Comparison of ENCODE assay signal across 8 cellular contexts in the genomic region with DNA sequence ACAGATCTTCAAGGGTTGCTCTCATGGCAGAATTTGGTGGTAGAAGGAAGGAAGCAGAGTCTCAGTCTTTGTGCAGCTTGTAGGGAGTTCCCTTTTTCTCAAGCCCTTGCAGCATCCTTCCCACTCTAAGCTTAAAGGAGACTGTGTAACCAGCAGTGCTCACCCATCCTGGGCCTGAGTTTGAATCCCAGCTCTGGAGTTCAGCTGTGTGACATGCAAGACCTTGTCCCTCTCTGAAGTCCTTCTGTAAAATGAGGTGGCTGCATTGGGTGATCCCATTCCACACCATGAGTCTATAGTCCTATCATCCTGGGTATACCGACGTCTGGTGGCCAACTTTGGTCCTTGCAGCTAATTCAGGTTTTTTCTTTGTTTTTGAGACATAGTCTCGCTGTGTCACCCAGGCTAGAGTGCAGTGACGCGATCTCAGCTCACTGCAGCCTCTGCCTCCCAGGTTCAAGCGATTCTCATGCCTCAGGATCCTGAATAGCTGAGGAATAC. TPM values are rescaled to one million over a fixed set of nuclear protein-coding genes. Genes with fewer than 3 reads are reported as not detected.
DNase-seq lines count a peak whose midpoint lies in the region; ATAC-seq and TF ChIP-seq lines count a peak whose summit lies in the region.

No MANE protein-coding gene starts in this region.

- H3K4me3 ChIP-seq in astrocyte of the cerebellum (ENCODE audit: low read depth, low read length) (no peak overlapping the region), right lobe of liver (no peak overlapping the region)

- DNase-seq in SHP77 (lab: John Stamatoyannopoulos, UW), result peak; percentile 18 to 24
- no peak for DNase-seq in SHP77 treated with DMSO at 0.1 percent for 48 hours (lab: John Stamatoyannopoulos, UW)
- DNase-seq in NCI-H460 (ENCODE audit: extremely low read depth, low read depth), result peak; percentile 30
- no peak for DNase-seq in astrocyte of the cerebellum (ENCODE audit: low read depth)
- DNase-seq in right lobe of liver, result no peak
- no peak for DNase-seq in NCI-H1417 (lab: John Stamatoyannopoulos, UW)
- no peak for DNase-seq in NCI-H2029 (lab: John Stamatoyannopoulos, UW)

- ATAC-seq in right lobe of liver (peak; percentile 80 to 93 (median 86)), HG03565 (IDR thresholded peaks at IDR 0.05; ENCODE audit: unreplicated experiment) (no peak)

- no peaks in the 10 kb centered on the region for H3K27me3 ChIP-seq in right lobe of liver

- in situ Hi-C loops in astrocyte of the cerebellum (cut with HindIII; ENCODE audit: low sequenced_read_pairs), result no loop called here

- no peaks in the 10 kb centered on the region for H3K36me3 ChIP-seq in right lobe of liver

- H3K4me1 ChIP-seq in right lobe of liver, result no peaks in the 10 kb centered on the region

- TF ChIP-seq POLR2A in right lobe of liver (IDR thresholded peaks at IDR 0.05), result no peak

- 9% methylated on average over 6 of the region's 6 CpGs for WGBS in right lobe of liver (ENCODE audit: insufficient coverage, low coverage, low lambda C conversion rate, missing lambda C conversion rate)

- TF ChIP-seq CTCF in astrocyte of the cerebellum (IDR thresholded peaks at IDR 0.05; ENCODE audit: low read depth, low read length, missing control alignments) (peak; percentile 24), right lobe of liver (IDR thresholded peaks at IDR 0.05) (peak; percentile 51 to 66 (median 56))

- no peaks in the 10 kb centered on the region for H3K9me3 ChIP-seq in right lobe of liver

- intact Hi-C loops in right lobe of liver (cut with DNase I), result loop anchor here in 1 of 2 donors (5.0 kb wide), 1 partner anchor 70 kb away; no protein-coding TSS in a partner anchor

- no peak overlapping the region for H3K27ac ChIP-seq in right lobe of liver

RNA-seq across cellular contexts. Expression of a gene that starts 9.8 kb away (rescaled TPM):
- not detected in 2 replicates for total RNA-seq in NCI-H460 (2014; rRNA removed; shearing (Covaris generic))
- polyA plus RNA-seq in NCI-H460 (2014; cell fraction: nucleus; rRNA removed), result not detected in 2 replicates
- total RNA-seq in right lobe of liver, result 10 to 100 TPM in 2 of 6 experiments, 1 to 10 TPM in 4; 2.0 to 12.4 (median 5.6) TPM

RNA-seq across cellular contexts. Expression of a gene that starts 17.3 kb away (rescaled TPM):
- total RNA-seq in NCI-H460 (2014; rRNA removed; shearing (Covaris generic)), result not detected in 2 replicates
- not detected in 2 replicates for polyA plus RNA-seq in NCI-H460 (2014; cell fraction: nucleus; rRNA removed)
- total RNA-seq in right lobe of liver, result not detected

RNA-seq across cellular contexts. Expression of a gene that starts 19.9 kb away (rescaled TPM):
- total RNA-seq in NCI-H460 (2014; rRNA removed; shearing (Covaris generic)), result not detected in 2 replicates
- polyA plus RNA-seq in NCI-H460 (2014; cell fraction: nucleus; rRNA removed), result not detected in 2 replicates
- not detected for total RNA-seq in right lobe of liver

RNA-seq across cellular contexts. Expression of a gene that starts 35.2 kb away (rescaled TPM):
- not detected in 2 replicates for total RNA-seq in NCI-H460 (2014; rRNA removed; shearing (Covaris generic))
- not detected in 2 replicates for polyA plus RNA-seq in NCI-H460 (2014; cell fraction: nucleus; rRNA removed)
- total RNA-seq in right lobe of liver, result 1 to 10 TPM; 1.7 to 7.7 (median 4.1) TPM

RNA-seq across cellular contexts. Expression of a gene that starts 38.9 kb away (rescaled TPM):
- 0.27 and 1.2 TPM in 2 replicates for total RNA-seq in NCI-H460 (2014; rRNA removed; shearing (Covaris generic))
- not detected in 2 replicates for polyA plus RNA-seq in NCI-H460 (2014; cell fraction: nucleus; rRNA removed)
- 1 to 10 TPM in 1 of 6 experiments, under 1 TPM in 1, not detected in 4; 1.00 to 1.2 TPM for total RNA-seq in right lobe of liver

Comparison
In these comparisons a context has a peak if more than half of its experiments do, and no peak if none do; other contexts are left out.
1. DNase-seq: peak in SHP77 (2 of 2) and NCI-H460 (single experiment); none in SHP77 treated with DMSO at 0.1 percent for 48 hours (single experiment), astrocyte of the cerebellum (single experiment), right lobe of liver (0 of 3), NCI-H1417 (0 of 3) and NCI-H2029 (single experiment).